ENCODE assay signal across 26 cellular contexts in genomic region chr10:29607576-29607975, GRCh38. TPM values are rescaled to one million over a fixed set of nuclear protein-coding genes. Genes with fewer than 3 reads are reported as not detected.
DNase-seq lines count a peak whose midpoint lies in the region; ATAC-seq, FAIRE-seq and TF ChIP-seq lines count a peak whose summit lies in the region.
"Had no signal": no experiment of that assay in that cellular context is flagged by ENCODE, and none has a peak within 500 bp of the region (broad histone marks: within the 10 kb centered on the region; RNA-seq: fewer than 3 reads in every experiment).

No MANE protein-coding gene starts in this region.

- H3K9me3 ChIP-seq in heart right ventricle (peaks cover 0 to 6% (median 0%) of the 10 kb centered on the region in 11 donors), psoas muscle (no peaks in the 10 kb centered on the region), PC-9 (ENCODE audit: insufficient read depth, low read depth) (no peaks in the 10 kb centered on the region)
- H3K9me3 ChIP-seq: A549, suprapubic skin, upper lobe of right lung had no signal

- CTCF ChIA-PET in PC-9 (lab: Charles Lee): no interaction called here

- H3K4me3 ChIP-seq in heart right ventricle (no peak overlapping the region), psoas muscle (no peak overlapping the region), PC-9 (no peak overlapping the region)
- H3K4me3 ChIP-seq: A549, dorsolateral prefrontal cortex, skin epidermis, suprapubic skin, upper lobe of right lung had no signal

- H3K4me1 ChIP-seq in heart right ventricle (peaks cover 8 to 96% (median 59%) of the 10 kb centered on the region in 9 donors), foreskin keratinocyte (no peaks in the 10 kb centered on the region), psoas muscle (peaks cover 85% of the 10 kb centered on the region), PC-9 (replicated peaks; ENCODE audit: insufficient read depth) (no peaks in the 10 kb centered on the region)
- H3K4me1 ChIP-seq: A549, upper lobe of right lung had no signal

- TF ChIP-seq CTCF in heart right ventricle (IDR thresholded peaks at IDR 0.05) (no peak), foreskin keratinocyte (conservative IDR thresholded peaks at IDR 0.05) (no peak), psoas muscle (IDR thresholded peaks at IDR 0.05) (no peak), PC-9 (conservative IDR thresholded peaks at IDR 0.05) (no peak)

- ATAC-seq in heart right ventricle: no peak
- no peak for ATAC-seq in Right ventricle myocardium inferior
- peak; percentile 76 for ATAC-seq in foreskin keratinocyte
- peak in 2 of 4 donors; percentile 11 to 14 for ATAC-seq in psoas muscle
- no peak for ATAC-seq in HG03108 (IDR thresholded peaks at IDR 0.05; ENCODE audit: unreplicated experiment)
- ATAC-seq: A549; activated naive CD8-positive, alpha-beta T cell treated with anti-CD3 and anti-CD28 coated beads, Interleukin-2, amount 50 U/mL, for 24 hours; activated T-cell treated with anti-CD3 and anti-CD28 coated beads, Interleukin-2, amount 50 U/mL, for 72 hours; naive thymus-derived CD8-positive, alpha-beta T cell; SK-N-SH treated with all-trans-retinoic acid at 6 μM for 48 hours; stimulated activated memory B cell treated with anti-CD40 and anti-IgM and Interleukin-4, amounts not matched to agents 10 μg/mL and 1 μg/mL and 100 μg/mL, for 72 hours had no signal

- no peaks in the 10 kb centered on the region; the same call in none of the 2 replicates for H3K79me2 ChIP-seq in PC-9 (ENCODE audit: low read depth)

- H4K20me1 ChIP-seq in PC-9 (ENCODE audit: insufficient read depth): no peaks in the 10 kb centered on the region

- H3K27ac ChIP-seq in heart right ventricle: peak overlapping the region in 7 of 10 donors; percentile 15 to 64 (median 41)
- no peak overlapping the region for H3K27ac ChIP-seq in foreskin keratinocyte
- peak overlapping the region; percentile 82 for H3K27ac ChIP-seq in psoas muscle
- H3K27ac ChIP-seq in PC-9: no peak overlapping the region
- H3K27ac ChIP-seq: A549, dorsolateral prefrontal cortex, suprapubic skin, upper lobe of right lung had no signal

- BruUV-seq in PC-9 (replicated peaks; lab: Mats Ljungman, UMichigan): no TSS peak

- no peak for FAIRE-seq in GM19239 (lab: Jason Lieb, UNC)
- FAIRE-seq: A549 had no signal

- intact Hi-C loops in heart right ventricle (cut with DNase I) (no loop called here), Right ventricle myocardium inferior (cut with DNase I) (no loop called here), psoas muscle (cut with DNase I) (no loop called here), PC-9 (cut with micrococcal nuclease; ENCODE audit: unreplicated experiment) (no loop called here)

- 58 to 68% methylated on average over 4 of the region's 4 CpGs for WGBS in heart right ventricle, 2 donors
- 61 to 72% (median 66%) methylated on average over 4 of the region's 4 CpGs for WGBS in psoas muscle, 3 donors

- H3K27me3 ChIP-seq in heart right ventricle (no peaks in the 10 kb centered on the region), foreskin keratinocyte (no peaks in the 10 kb centered on the region), psoas muscle (ENCODE audit: insufficient read depth in 3 of 3, low read length in 2 of 3) (no peaks in the 10 kb centered on the region), PC-9 (ENCODE audit: insufficient read depth, low read depth) (no peaks in the 10 kb centered on the region)
- H3K27me3 ChIP-seq: suprapubic skin, upper lobe of right lung had no signal

- POLR2A ChIA-PET in PC-9 (lab: Charles Lee; ENCODE audit: unreplicated experiment): interaction anchor here (0.6 kb wide), 1 partner anchor 16 kb away, joined by 3 read pairs; no protein-coding TSS in a partner anchor

- H2AFZ ChIP-seq in PC-9: no peak overlapping the region

- H3F3A ChIP-seq in PC-9 (ENCODE audit: insufficient read depth, low read depth): no peaks in the 10 kb centered on the region

- H3K9me2 ChIP-seq in PC-9 (ENCODE audit: insufficient read depth): no peaks in the 10 kb centered on the region

- H3K4me2 ChIP-seq in PC-9: no peak overlapping the region
- H3K4me2 ChIP-seq: A549 had no signal

- peaks cover 0 to 4% (median 0%) of the 10 kb centered on the region in 9 donors for H3K36me3 ChIP-seq in heart right ventricle
- H3K36me3 ChIP-seq in psoas muscle (ENCODE audit: insufficient read depth in 1 of 2, low read depth in 1 of 2): peaks cover 0 to 43% of the 10 kb centered on the region in 2 donors
- H3K36me3 ChIP-seq in PC-9 (ENCODE audit: low read depth): no peaks in the 10 kb centered on the region
- H3K36me3 ChIP-seq: suprapubic skin, upper lobe of right lung had no signal

- DNase-seq in heart right ventricle (no peak), Right ventricle myocardium inferior (ENCODE audit: missing footprints) (no peak), foreskin keratinocyte (peak in 1 of 2 donors; percentile 58), psoas muscle (no peak), PC-9 (no peak), DMS79 treated with DMSO at 0.1 percent for 48 hours (lab: John Stamatoyannopoulos, UW) (no peak), GM19239 (ENCODE audit: insufficient read length, low spot score) (no peak)
- DNase-seq: activated CD4-positive, alpha-beta memory T cell treated with anti-CD3 and anti-CD28 coated beads for 36 hours; activated CD4-positive, CD25-positive, alpha-beta regulatory T cell treated with anti-CD3 and anti-CD28 coated beads, Interleukin-2, amount 50 U/mL, for 72 hours; activated naive CD4-positive, alpha-beta T cell; activated naive CD8-positive, alpha-beta T cell treated with anti-CD3 and anti-CD28 coated beads, Interleukin-2, amount 50 U/mL, for 24 hours; activated T-cell treated with anti-CD3 and anti-CD28 coated beads, Interleukin-2, amount 50 U/mL, for 72 hours; CD4-positive, alpha-beta T cell; dorsolateral prefrontal cortex; GOT3; islet precursor cell; naive thymus-derived CD8-positive, alpha-beta T cell; NCI-H1048; T-helper 2 cell; upper lobe of right lung had no signal

RNA-seq across cellular contexts. Expression of gene SVIL, which starts 27.2 kb away (rescaled TPM):
- 100 to 1,000 TPM; 287 to 655 (median 537) TPM for total RNA-seq in heart right ventricle
- polyA plus RNA-seq in heart right ventricle: 100 to 1,000 TPM in 1 of 2 donors, 10 to 100 TPM in 1; 38.6 to 115 TPM
- total RNA-seq in Right ventricle myocardium inferior: 327 TPM
- 26.9 and 27.1 TPM in 2 replicates for total RNA-seq in foreskin keratinocyte
- 4.8 and 4.9 TPM in 2 replicates for polyA plus RNA-seq in foreskin keratinocyte
- total RNA-seq in psoas muscle: 1,000 to 10,000 TPM in 2 of 4 donors, 100 to 1,000 TPM in 2; 792 to 1,728 (median 949) TPM
- 100 to 1,000 TPM in 2 of 3 donors, 10 to 100 TPM in 1; 70.6 to 536 (median 234) TPM for polyA plus RNA-seq in psoas muscle
- total RNA-seq in PC-9 (2021): 166 and 171 TPM in 2 replicates

Comparison
In these comparisons a context has a peak if more than half of its experiments do, and no peak if none do; other contexts are left out.
1. H3K27ac ChIP-seq: peak in heart right ventricle (7 of 10) and psoas muscle (single experiment); none in foreskin keratinocyte (single experiment) and PC-9 (single experiment).